8 cellular contexts compared by ENCODE assay signal in the genomic region with DNA sequence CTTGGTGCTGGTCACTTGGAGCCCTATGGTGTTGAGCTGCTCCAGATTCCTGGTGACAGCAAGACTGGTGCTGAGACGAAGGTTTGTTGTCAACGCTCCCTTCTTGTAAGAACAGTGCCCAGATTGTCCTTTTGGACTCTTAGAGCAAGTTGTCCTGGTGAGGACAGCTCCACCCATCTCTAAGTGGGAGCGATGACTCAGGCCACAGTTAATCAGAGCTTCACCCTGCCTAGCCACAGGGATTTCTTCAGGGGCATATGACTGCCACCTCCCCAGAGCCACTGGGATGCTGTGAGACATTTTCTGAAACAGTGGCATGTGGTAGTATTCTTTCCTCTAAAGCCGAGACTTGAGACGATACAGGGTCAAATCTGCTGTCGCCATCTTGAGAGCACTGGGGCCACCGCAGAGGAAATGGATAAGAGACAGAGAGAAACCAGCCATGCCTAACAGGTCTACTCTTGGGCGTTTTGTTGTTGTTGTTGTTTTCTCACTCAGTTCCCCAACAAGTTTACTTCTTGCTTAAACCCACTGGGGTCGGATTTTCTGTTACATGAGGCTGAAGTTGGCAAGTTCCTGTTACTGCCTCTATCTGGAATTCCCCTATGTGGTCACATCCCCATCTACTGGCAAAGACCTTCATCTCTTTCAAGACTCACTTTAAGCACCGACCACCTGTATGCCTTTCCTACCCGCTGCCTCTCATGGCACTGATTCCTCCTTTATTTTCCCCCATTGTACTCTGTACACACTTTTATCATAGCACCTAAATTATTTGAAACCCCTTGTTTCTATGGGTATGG. TPM values are rescaled to one million over a fixed set of nuclear protein-coding genes. Genes with fewer than 3 reads are reported as not detected.
DNase-seq lines count a peak whose midpoint lies in the region; ATAC-seq and TF ChIP-seq lines count a peak whose summit lies in the region.

No MANE protein-coding gene starts in this region.

- no peaks in the 10 kb centered on the region for H3K9me2 ChIP-seq in SK-N-SH

- WGBS in SK-N-SH (ENCODE audit: low lambda C conversion rate), result 40% methylated on average over 11 of the region's 11 CpGs
- WGBS in sigmoid colon, 2 donors, result 67 to 70% methylated on average over 11 of the region's 11 CpGs

- CTCF ChIA-PET in HEK293 (lab: Yijun Ruan, JAX) (interaction anchor here (0.6 to 2.3 kb wide), 5 partner anchors 58 to 193 kb away, joined by 3 to 13 read pairs (median 3); no protein-coding TSS in a partner anchor), SK-N-SH (lab: Yijun Ruan, JAX) (interaction anchor here (1.4 to 5.1 kb wide), 3 partner anchors 17 to 76 kb away, joined by 3 to 18 read pairs (median 5); no protein-coding TSS in a partner anchor)

- in situ Hi-C loops in Caki2 (cut with HindIII; ENCODE audit: low pct_unique_long_range_greater_than_20kb, low sequenced_read_pairs), result no loop called here

- H3K27me3 ChIP-seq in SK-N-SH (ENCODE audit: insufficient read depth) (no peaks in the 10 kb centered on the region), sigmoid colon (no peaks in the 10 kb centered on the region)

- H3K9me3 ChIP-seq in HEK293 (ENCODE audit: control insufficient read depth, insufficient read depth, low read depth, low read length), result no peaks in the 10 kb centered on the region
- no peaks in the 10 kb centered on the region for H3K9me3 ChIP-seq in SK-N-SH
- H3K9me3 ChIP-seq in sigmoid colon, result no peaks in the 10 kb centered on the region

- H3K9ac ChIP-seq in SK-N-SH, result no peak overlapping the region

- no peaks in the 10 kb centered on the region for H4K20me1 ChIP-seq in SK-N-SH (ENCODE audit: insufficient read depth)

- no peak for ATAC-seq in GM19455 (IDR thresholded peaks at IDR 0.05; ENCODE audit: unreplicated experiment)

- DNase-seq in Caki2 (ENCODE audit: low read depth) (peak; percentile 61), SK-N-SH (no peak), iris pigment epithelial cell (ENCODE audit: low read depth) (peak; percentile 40), head of caudate nucleus (no peak), sigmoid colon (no peak), NCI-H1436 treated with DMSO at 0.1 percent for 48 hours (lab: John Stamatoyannopoulos, UW) (no peak)

- H3K4me2 ChIP-seq in SK-N-SH, result peak overlapping the region; percentile 32; the same call in 1 of the 2 replicates

- no peaks in the 10 kb centered on the region for H3K4me1 ChIP-seq in HEK293 (ENCODE audit: control insufficient read depth, insufficient read depth, low read length)
- H3K4me1 ChIP-seq in SK-N-SH (ENCODE audit: control insufficient read depth in 1 of 2, insufficient read depth in 2 of 2, low read depth in 1 of 2, low read length in 1 of 2), result peaks cover 0 to 6% of the 10 kb centered on the region in 2 experiments; a peak in 1 of 4 replicates
- no peaks in the 10 kb centered on the region for H3K4me1 ChIP-seq in sigmoid colon

- no peak overlapping the region for H3K27ac ChIP-seq in HEK293 (ENCODE audit: extremely low read depth, low read depth, low read length)
- no peak overlapping the region for H3K27ac ChIP-seq in SK-N-SH (ENCODE audit: low read depth in 2 of 2, low read length in 1 of 2)
- H3K27ac ChIP-seq in sigmoid colon, result no peak overlapping the region

- TF ChIP-seq CTCF in HEK293 (tag by site-specific recombination; IDR thresholded peaks at IDR 0.05) (peak; percentile 48), SK-N-SH (IDR thresholded peaks at IDR 0.05) (peak; percentile 40), sigmoid colon (IDR thresholded peaks at IDR 0.05) (no peak)

- TF ChIP-seq EP300 in SK-N-SH (IDR thresholded peaks at IDR 0.05; ENCODE audit: borderline replicate concordance in 1 of 2, low read depth in 1 of 2, low read length in 1 of 2) (no peak), sigmoid colon (IDR thresholded peaks at IDR 0.05) (no peak)

- peaks cover 9% of the 10 kb centered on the region for H3F3A ChIP-seq in SK-N-SH (replicated peaks; ENCODE audit: insufficient read depth)

- POLR2A ChIA-PET in HEK293 (lab: Yijun Ruan, JAX) (no interaction called here), SK-N-SH (lab: Yijun Ruan, JAX) (no interaction called here)

- no peak for TF ChIP-seq POLR2A in sigmoid colon (IDR thresholded peaks at IDR 0.05)

- TF ChIP-seq RAD21 in SK-N-SH (IDR thresholded peaks at IDR 0.05; ENCODE audit: low read length), result peak; percentile 44

- H3K36me3 ChIP-seq in HEK293 (ENCODE audit: control insufficient read depth in 2 of 2, insufficient read depth in 1 of 2, low read length in 2 of 2) (no peaks in the 10 kb centered on the region), SK-N-SH (replicated peaks in 1 of 2; ENCODE audit: control insufficient read depth in 1 of 2, insufficient read depth in 2 of 2, low read length in 1 of 2) (no peaks in the 10 kb centered on the region), sigmoid colon (no peaks in the 10 kb centered on the region)

- intact Hi-C loops in head of caudate nucleus (cut with DNase I), result no loop called here
- intact Hi-C loops in sigmoid colon (cut with DNase I), result no loop called here

- H2AFZ ChIP-seq in SK-N-SH (ENCODE audit: low read depth), result peak overlapping the region; percentile 70; the same call in 1 of the 2 replicates

- H3K4me3 ChIP-seq in HEK293 (ENCODE audit: low read depth, low read length), result no peak overlapping the region
- H3K4me3 ChIP-seq in SK-N-SH (ENCODE audit: low read depth in 2 of 2, low read length in 1 of 2), result no peak overlapping the region
- H3K4me3 ChIP-seq in sigmoid colon, result no peak overlapping the region

- no peaks in the 10 kb centered on the region for H3K79me2 ChIP-seq in SK-N-SH (ENCODE audit: insufficient read depth)

TF ChIP-seq in HEK293, 187 proteins besides CTCF, POLR2A, EP300 and RAD21:
- TF ChIP-seq SCRT1 (tag by site-specific recombination; IDR thresholded peaks at IDR 0.05; ENCODE audit: borderline replicate concordance) (0 out of 2 replicates have a peak, but pooled peaks have one; percentile 25), ZNF623 (tag by site-specific recombination; IDR thresholded peaks at IDR 0.05) (no peak), ZNF654 (tag by site-specific recombination; IDR thresholded peaks at IDR 0.05; ENCODE audit: low read depth) (peak; percentile 61), SCRT2 (tag by site-specific recombination; IDR thresholded peaks at IDR 0.05) (0 out of 2 replicates have a peak, but pooled peaks have one; percentile 10)
- TF ChIP-seq, protein P1, sequence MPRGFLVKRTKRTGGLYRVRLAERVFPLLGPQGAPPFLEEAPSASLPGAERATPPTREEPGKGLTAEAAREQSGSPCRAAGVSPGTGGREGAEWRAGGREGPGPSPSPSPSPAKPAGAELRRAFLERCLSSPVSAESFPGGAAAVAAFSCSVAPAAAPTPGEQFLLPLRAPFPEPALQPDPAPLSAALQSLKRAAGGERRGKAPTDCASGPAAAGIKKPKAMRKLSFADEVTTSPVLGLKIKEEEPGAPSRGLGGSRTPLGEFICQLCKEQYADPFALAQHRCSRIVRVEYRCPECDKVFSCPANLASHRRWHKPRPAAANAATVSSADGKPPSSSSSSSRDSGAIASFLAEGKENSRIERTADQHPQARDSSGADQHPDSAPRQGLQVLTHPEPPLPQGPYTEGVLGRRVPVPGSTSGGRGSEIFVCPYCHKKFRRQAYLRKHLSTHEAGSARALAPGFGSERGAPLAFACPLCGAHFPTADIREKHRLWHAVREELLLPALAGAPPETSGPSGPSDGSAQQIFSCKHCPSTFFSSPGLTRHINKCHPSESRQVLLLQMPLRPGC (tag by site-specific recombination; IDR thresholded peaks at IDR 0.05), result no peak
TF ChIP-seq in HEK293: peak in this region for 3.

TF ChIP-seq in SK-N-SH, 30 proteins besides CTCF, POLR2A, EP300 and RAD21:
- TF ChIP-seq PBX3 (IDR thresholded peaks at IDR 0.05) (no peak), RXRA (IDR thresholded peaks at IDR 0.05; ENCODE audit: borderline replicate concordance, low read depth) (no peak), SIN3A (IDR thresholded peaks at IDR 0.05; ENCODE audit: borderline replicate concordance, low read depth, low read length) (no peak), SMC3 (IDR thresholded peaks at IDR 0.05; ENCODE audit: low read depth, low read length) (0 out of 2 replicates have a peak, but pooled peaks have one; percentile 12)

RNA-seq across cellular contexts. Expression of gene PCOLCE2, which starts 16.0 kb away (rescaled TPM):
- 70.4 and 88.2 TPM in 2 replicates for total RNA-seq in Caki2 (2014; rRNA removed; shearing (Covaris generic); ENCODE audit: low replicate concordance)
- 22.2 and 25.4 TPM in 2 replicates for polyA plus RNA-seq in SK-N-SH (2012; rRNA removed)
- polyA plus RNA-seq in SK-N-SH (2012; cell fraction: cytosol; rRNA removed), result 26.6 and 26.8 TPM in 2 replicates
- 15.3 and 18.2 TPM in 2 replicates for polyA plus RNA-seq in SK-N-SH (2012; cell fraction: nucleus; rRNA removed)
- 10 to 100 TPM in 3 of 4 donors, 1 to 10 TPM in 1; 7.7 to 33.9 (median 21.2) TPM for total RNA-seq in sigmoid colon
- polyA plus RNA-seq in sigmoid colon, result 10 to 100 TPM in 1 of 3 donors, 1 to 10 TPM in 1, not detected in 1; 3.6 to 13.2 TPM

RNA-seq across cellular contexts. Expression of gene PAQR9, which starts 58.6 kb away (rescaled TPM):
- 0.03 TPM in 1 of 2 replicates, not detected in the other for total RNA-seq in Caki2 (2014; rRNA removed; shearing (Covaris generic); ENCODE audit: low replicate concordance)
- 0.10 and 0.16 TPM in 2 replicates for polyA plus RNA-seq in SK-N-SH (2012; rRNA removed)
- polyA plus RNA-seq in SK-N-SH (2012; cell fraction: cytosol; rRNA removed), result 0.15 and 0.16 TPM in 2 replicates
- 0.15 and 0.23 TPM in 2 replicates for polyA plus RNA-seq in SK-N-SH (2012; cell fraction: nucleus; rRNA removed)
- not detected for total RNA-seq in sigmoid colon
- not detected for polyA plus RNA-seq in sigmoid colon

Comparison
In these comparisons a context has a peak if more than half of its experiments do, and no peak if none do; other contexts are left out.
1. DNase-seq: peak in Caki2 (single experiment) and iris pigment epithelial cell (single experiment); none in SK-N-SH (single experiment), head of caudate nucleus (0 of 42), sigmoid colon (single experiment) and NCI-H1436 treated with DMSO at 0.1 percent for 48 hours (single experiment).
2. CTCF ChIP-seq: peak in HEK293 (single experiment) and SK-N-SH (single experiment); none in sigmoid colon (0 of 4).